Comparison of ENCODE assay signal across 1 cellular context in genomic region chr6:138107078-138107751, GRCh38.
TF ChIP-seq lines count a peak whose summit lies in the region.

TSS of gene PERP (minus strand) at chr6:138107419. CDS start at chr6:138107340, 79 bp downstream.

TF ChIP-seq in K562, 482 proteins besides CTCF, POLR2A, EP300 and RAD21 (continued from another document and continues in another):
- no peak for TF ChIP-seq ZNF407 (IDR thresholded peaks at IDR 0.05; ENCODE audit: low read depth)
- TF ChIP-seq, protein P1, sequence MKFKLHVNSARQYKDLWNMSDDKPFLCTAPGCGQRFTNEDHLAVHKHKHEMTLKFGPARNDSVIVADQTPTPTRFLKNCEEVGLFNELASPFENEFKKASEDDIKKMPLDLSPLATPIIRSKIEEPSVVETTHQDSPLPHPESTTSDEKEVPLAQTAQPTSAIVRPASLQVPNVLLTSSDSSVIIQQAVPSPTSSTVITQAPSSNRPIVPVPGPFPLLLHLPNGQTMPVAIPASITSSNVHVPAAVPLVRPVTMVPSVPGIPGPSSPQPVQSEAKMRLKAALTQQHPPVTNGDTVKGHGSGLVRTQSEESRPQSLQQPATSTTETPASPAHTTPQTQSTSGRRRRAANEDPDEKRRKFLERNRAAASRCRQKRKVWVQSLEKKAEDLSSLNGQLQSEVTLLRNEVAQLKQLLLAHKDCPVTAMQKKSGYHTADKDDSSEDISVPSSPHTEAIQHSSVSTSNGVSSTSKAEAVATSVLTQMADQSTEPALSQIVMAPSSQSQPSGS (CRISPR knock-in tag; IDR thresholded peaks at IDR 0.05): 0 out of 2 replicates have a peak, but pooled peaks have one; percentile 38
- no peak for TF ChIP-seq COPS2 (conservative IDR thresholded peaks at IDR 0.05)
- TF ChIP-seq RB1 (IDR thresholded peaks at IDR 0.05; ENCODE audit: low read depth): peak; percentile 38; the same call in 1 of the 2 replicates
- peak; percentile 92 for TF ChIP-seq CTBP1 (IDR thresholded peaks at IDR 0.05; ENCODE audit: borderline replicate concordance)
- peak; percentile 42; the same call in 1 of the 2 replicates for TF ChIP-seq ATF7 (IDR thresholded peaks at IDR 0.05)
- TF ChIP-seq POLR2G (IDR thresholded peaks at IDR 0.05; ENCODE audit: low read depth, low read length): peak; percentile 60
- TF ChIP-seq RBFOX2 (IDR thresholded peaks at IDR 0.05; ENCODE audit: low read depth, low read length): peak; percentile 50; the same call in 1 of the 2 replicates
- peak; percentile 74 for TF ChIP-seq RBM25 (IDR thresholded peaks at IDR 0.05; ENCODE audit: low read depth, low read length, severe bottlenecking)
- 0 out of 2 replicates have a peak, but pooled peaks have one; percentile 23 for TF ChIP-seq SMAD4 (CRISPR knock-in tag; conservative IDR thresholded peaks at IDR 0.05)
- TF ChIP-seq, protein P2, sequence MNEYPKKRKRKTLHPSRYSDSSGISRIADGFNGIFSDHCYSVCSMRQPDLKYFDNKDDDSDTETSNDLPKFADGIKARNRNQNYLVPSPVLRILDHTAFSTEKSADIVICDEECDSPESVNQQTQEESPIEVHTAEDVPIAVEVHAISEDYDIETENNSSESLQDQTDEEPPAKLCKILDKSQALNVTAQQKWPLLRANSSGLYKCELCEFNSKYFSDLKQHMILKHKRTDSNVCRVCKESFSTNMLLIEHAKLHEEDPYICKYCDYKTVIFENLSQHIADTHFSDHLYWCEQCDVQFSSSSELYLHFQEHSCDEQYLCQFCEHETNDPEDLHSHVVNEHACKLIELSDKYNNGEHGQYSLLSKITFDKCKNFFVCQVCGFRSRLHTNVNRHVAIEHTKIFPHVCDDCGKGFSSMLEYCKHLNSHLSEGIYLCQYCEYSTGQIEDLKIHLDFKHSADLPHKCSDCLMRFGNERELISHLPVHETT (CRISPR knock-in tag; conservative IDR thresholded peaks at IDR 0.05 in 1 of 2, IDR thresholded peaks at IDR 0.05 in 1 of 2): 0 out of 4 replicates have a peak, but pooled peaks of 1 of the 2 experiments have one; percentile 28
- TF ChIP-seq NONO (IDR thresholded peaks at IDR 0.05; ENCODE audit: low read depth in 2 of 2, low read length in 1 of 2): 0 out of 4 replicates have a peak, but pooled peaks of 1 of the 2 experiments have one; percentile 46
- TF ChIP-seq MNT (conservative IDR thresholded peaks at IDR 0.05): 0 out of 4 replicates have a peak, but pooled peaks of 1 of the 2 experiments have one; percentile 16
- peak in 1 of 2 experiments; percentile 37; a peak in 2 of 4 replicates for TF ChIP-seq MAZ (CRISPR knock-in tag; conservative IDR thresholded peaks at IDR 0.05 in 1 of 2, IDR thresholded peaks at IDR 0.05 in 1 of 2)
- TF ChIP-seq JUN (IDR thresholded peaks at IDR 0.05; ENCODE audit: borderline replicate concordance, low read depth, low read length): peak; percentile 62
- no peak for TF ChIP-seq JUN (CRISPR knock-in tag; IDR thresholded peaks at IDR 0.05; ENCODE audit: borderline replicate concordance)
- TF ChIP-seq, protein P3, sequence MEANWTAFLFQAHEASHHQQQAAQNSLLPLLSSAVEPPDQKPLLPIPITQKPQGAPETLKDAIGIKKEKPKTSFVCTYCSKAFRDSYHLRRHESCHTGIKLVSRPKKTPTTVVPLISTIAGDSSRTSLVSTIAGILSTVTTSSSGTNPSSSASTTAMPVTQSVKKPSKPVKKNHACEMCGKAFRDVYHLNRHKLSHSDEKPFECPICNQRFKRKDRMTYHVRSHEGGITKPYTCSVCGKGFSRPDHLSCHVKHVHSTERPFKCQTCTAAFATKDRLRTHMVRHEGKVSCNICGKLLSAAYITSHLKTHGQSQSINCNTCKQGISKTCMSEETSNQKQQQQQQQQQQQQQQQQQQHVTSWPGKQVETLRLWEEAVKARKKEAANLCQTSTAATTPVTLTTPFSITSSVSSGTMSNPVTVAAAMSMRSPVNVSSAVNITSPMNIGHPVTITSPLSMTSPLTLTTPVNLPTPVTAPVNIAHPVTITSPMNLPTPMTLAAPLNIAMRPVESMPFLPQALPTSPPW (CRISPR knock-in tag; IDR thresholded peaks at IDR 0.05): peak; percentile 66
- TF ChIP-seq PCBP1 (IDR thresholded peaks at IDR 0.05; ENCODE audit: low read depth, low read length, poor library complexity, severe bottlenecking): peak; percentile 29
- no peak for TF ChIP-seq LEF1 (IDR thresholded peaks at IDR 0.05)
- TF ChIP-seq PKNOX1 (IDR thresholded peaks at IDR 0.05): no peak
- TF ChIP-seq BRCA1 (IDR thresholded peaks at IDR 0.05): no peak
- no peak for TF ChIP-seq BRCA1 (CRISPR knock-in tag; IDR thresholded peaks at IDR 0.05)
- TF ChIP-seq ZNF263 (CRISPR knock-in tag; IDR thresholded peaks at IDR 0.05; ENCODE audit: borderline replicate concordance): peak; percentile 70; the same call in 1 of the 2 replicates
- 0 out of 4 replicates have a peak, but pooled peaks of 1 of the 2 experiments have one; percentile 14 for TF ChIP-seq RCOR1 (IDR thresholded peaks at IDR 0.05; ENCODE audit: borderline replicate concordance in 1 of 2, low read depth in 2 of 2, low read length in 2 of 2)
- peak; percentile 27; the same call in 1 of the 2 replicates for TF ChIP-seq PHF8 (IDR thresholded peaks at IDR 0.05; ENCODE audit: borderline replicate concordance, low read length)
- TF ChIP-seq TAF7 (tag; IDR thresholded peaks at IDR 0.05): no peak
- TF ChIP-seq ZFX (CRISPR knock-in tag; IDR thresholded peaks at IDR 0.05): peak; percentile 77
- peak; percentile 86 for TF ChIP-seq JUND (IDR thresholded peaks at IDR 0.05; ENCODE audit: borderline replicate concordance, low read depth, low read length)
- TF ChIP-seq JUND (tag; IDR thresholded peaks at IDR 0.05; ENCODE audit: borderline replicate concordance, low read depth, low read length): peak; percentile 58; the same call in 1 of the 3 replicates
- TF ChIP-seq ZNF436 (CRISPR knock-in tag; IDR thresholded peaks at IDR 0.05): peak; percentile 95
- peak; percentile 29 for TF ChIP-seq KDM5B (IDR thresholded peaks at IDR 0.05; ENCODE audit: insufficient replicate concordance, low read depth, low read length)
- no peak for TF ChIP-seq ZNF274 (IDR thresholded peaks at IDR 0.05; ENCODE audit: borderline replicate concordance, low read depth, low read length)
- TF ChIP-seq ESRRA (IDR thresholded peaks at IDR 0.05; ENCODE audit: borderline replicate concordance, low read depth): 0 out of 2 replicates have a peak, but pooled peaks have one; percentile 14
- TF ChIP-seq ZFP36 (IDR thresholded peaks at IDR 0.05; ENCODE audit: low read depth, low read length, partially characterized antibody): peak; percentile 94
- peak in 1 of 2 experiments; percentile 59 for TF ChIP-seq E2F6 (IDR thresholded peaks at IDR 0.05; ENCODE audit: borderline replicate concordance in 1 of 2, extremely low read depth in 1 of 2, insufficient read depth in 1 of 2, insufficient read length in 1 of 2, low read depth in 1 of 2, low read length in 1 of 2, poor library complexity in 1 of 2, severe bottlenecking in 1 of 2)
- peak; percentile 41 for TF ChIP-seq FUS (optimal IDR thresholded peaks at IDR 0.05; ENCODE audit: low read depth, low read length)
- peak; percentile 98 for TF ChIP-seq ZBTB33 (CRISPR knock-in tag; IDR thresholded peaks at IDR 0.05)
- peak; percentile 27 for TF ChIP-seq ATF3 (IDR thresholded peaks at IDR 0.05)
- no peak for TF ChIP-seq ATF3 (CRISPR knock-in tag; conservative IDR thresholded peaks at IDR 0.05)
- TF ChIP-seq FIP1L1 (IDR thresholded peaks at IDR 0.05; ENCODE audit: low read depth, low read length, poor library complexity, severe bottlenecking): peak; percentile 41
- TF ChIP-seq SMARCA5 (IDR thresholded peaks at IDR 0.05): 0 out of 2 replicates have a peak, but pooled peaks have one; percentile 23
